Comparison of ENCODE assay signal across 1 cellular context in the genomic region with DNA sequence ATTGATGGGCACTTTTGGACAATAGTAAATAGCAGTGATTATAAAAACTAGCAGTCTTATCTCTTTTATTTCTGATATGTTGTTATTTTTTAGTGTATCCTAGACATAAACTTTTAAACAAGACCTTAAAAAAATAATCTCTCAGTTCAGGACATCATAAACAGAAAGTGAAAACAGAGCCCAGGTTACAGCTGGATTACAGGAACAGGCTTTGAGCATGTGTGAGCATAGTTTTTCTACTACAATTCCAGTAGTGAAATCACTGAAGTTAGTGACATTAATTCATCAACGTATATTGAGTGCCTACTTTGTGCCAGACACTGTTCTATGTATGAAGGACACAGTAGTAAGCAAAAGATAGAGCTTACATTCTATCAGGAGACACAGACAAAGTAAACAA.
A peak's percentile ranks its signal among the peaks of the same experiment; 100 is the strongest.
TF ChIP-seq lines count a peak whose summit lies in the region.

No MANE protein-coding gene starts in this region.

TF ChIP-seq in K562, 482 proteins besides CTCF, POLR2A, EP300 and RAD21:
- no peak for TF ChIP-seq MYC (IDR thresholded peaks at IDR 0.05; ENCODE audit: low read depth, low read length)
- no peak for TF ChIP-seq MYC (CRISPR knock-in tag; IDR thresholded peaks at IDR 0.05; ENCODE audit: borderline replicate concordance, low read depth)
- TF ChIP-seq ZNF589 (CRISPR knock-in tag; IDR thresholded peaks at IDR 0.05; ENCODE audit: low read depth): no peak
- 0 out of 2 replicates have a peak, but pooled peaks have one; percentile 20 for TF ChIP-seq CBFA2T3 (IDR thresholded peaks at IDR 0.05)
- TF ChIP-seq, protein P1, sequence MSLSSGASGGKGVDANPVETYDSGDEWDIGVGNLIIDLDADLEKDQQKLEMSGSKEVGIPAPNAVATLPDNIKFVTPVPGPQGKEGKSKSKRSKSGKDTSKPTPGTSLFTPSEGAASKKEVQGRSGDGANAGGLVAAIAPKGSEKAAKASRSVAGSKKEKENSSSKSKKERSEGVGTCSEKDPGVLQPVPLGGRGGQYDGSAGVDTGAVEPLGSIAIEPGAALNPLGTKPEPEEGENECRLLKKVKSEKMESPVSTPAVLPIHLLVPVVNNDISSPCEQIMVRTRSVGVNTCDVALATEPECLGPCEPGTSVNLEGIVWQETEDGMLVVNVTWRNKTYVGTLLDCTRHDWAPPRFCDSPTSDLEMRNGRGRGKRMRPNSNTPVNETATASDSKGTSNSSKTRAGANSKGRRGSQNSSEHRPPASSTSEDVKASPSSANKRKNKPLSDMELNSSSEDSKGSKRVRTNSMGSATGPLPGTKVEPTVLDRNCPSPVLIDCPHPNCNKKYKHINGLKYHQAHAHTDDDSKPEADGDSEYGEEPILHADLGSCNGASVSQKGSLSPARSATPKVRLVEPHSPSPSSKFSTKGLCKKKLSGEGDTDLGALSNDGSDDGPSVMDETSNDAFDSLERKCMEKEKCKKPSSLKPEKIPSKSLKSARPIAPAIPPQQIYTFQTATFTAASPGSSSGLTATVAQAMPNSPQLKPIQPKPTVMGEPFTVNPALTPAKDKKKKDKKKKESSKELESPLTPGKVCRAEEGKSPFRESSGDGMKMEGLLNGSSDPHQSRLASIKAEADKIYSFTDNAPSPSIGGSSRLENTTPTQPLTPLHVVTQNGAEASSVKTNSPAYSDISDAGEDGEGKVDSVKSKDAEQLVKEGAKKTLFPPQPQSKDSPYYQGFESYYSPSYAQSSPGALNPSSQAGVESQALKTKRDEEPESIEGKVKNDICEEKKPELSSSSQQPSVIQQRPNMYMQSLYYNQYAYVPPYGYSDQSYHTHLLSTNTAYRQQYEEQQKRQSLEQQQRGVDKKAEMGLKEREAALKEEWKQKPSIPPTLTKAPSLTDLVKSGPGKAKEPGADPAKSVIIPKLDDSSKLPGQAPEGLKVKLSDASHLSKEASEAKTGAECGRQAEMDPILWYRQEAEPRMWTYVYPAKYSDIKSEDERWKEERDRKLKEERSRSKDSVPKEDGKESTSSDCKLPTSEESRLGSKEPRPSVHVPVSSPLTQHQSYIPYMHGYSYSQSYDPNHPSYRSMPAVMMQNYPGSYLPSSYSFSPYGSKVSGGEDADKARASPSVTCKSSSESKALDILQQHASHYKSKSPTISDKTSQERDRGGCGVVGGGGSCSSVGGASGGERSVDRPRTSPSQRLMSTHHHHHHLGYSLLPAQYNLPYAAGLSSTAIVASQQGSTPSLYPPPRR (CRISPR knock-in tag; IDR thresholded peaks at IDR 0.05; ENCODE audit: borderline replicate concordance): no peak
TF ChIP-seq in K562: peak in this region for 1.
